Comparison of ENCODE assay signal across 9 cellular contexts in genomic region chr4:41257901-41258300, GRCh38. TPM values are rescaled to one million over a fixed set of nuclear protein-coding genes. Genes with fewer than 3 reads are reported as not detected.
DNase-seq lines count a peak whose midpoint lies in the region; ATAC-seq, FAIRE-seq and TF ChIP-seq lines count a peak whose summit lies in the region.
"Had no signal": no experiment of that assay in that cellular context is flagged by ENCODE, and none has a peak within 500 bp of the region (broad histone marks: within the 10 kb centered on the region; RNA-seq: fewer than 3 reads in every experiment).

No MANE protein-coding gene starts in this region.

- TF ChIP-seq EP300 in A549 (IDR thresholded peaks at IDR 0.05), result no peak

- peak overlapping the region; percentile 99 for H3K4me3 ChIP-seq in A549
- peak overlapping the region; percentile 91 for H3K4me3 ChIP-seq in mesodermal cell (ENCODE audit: extremely low read depth, insufficient read depth, low read length, poor library complexity, severe bottlenecking)
- H3K4me3 ChIP-seq in mucosa of descending colon, result no peak overlapping the region

- WGBS in A549 (ENCODE audit: missing lambda C conversion rate), result 3% methylated on average over 10 of the region's 11 CpGs
- 0 to 15% methylated on average over 2 to 5 of the region's 11 CpGs for WGBS in mesodermal cell (ENCODE audit: insufficient coverage in 2 of 2), 2 experiments

- H3K27ac Mint-ChIP-seq in MCF 10A (ENCODE audit: low read depth, unreplicated experiment), result no peak overlapping the region

- no peaks in the 10 kb centered on the region for H3K36me3 Mint-ChIP-seq in MCF 10A (ENCODE audit: insufficient read depth, unreplicated experiment)

- POLR2A ChIA-PET in A549 (lab: Yijun Ruan, JAX), result interaction anchor here (4.4 to 4.7 kb wide), 2 partner anchors 11 to 43 kb away, joined by 23 to 72 read pairs; partner anchors contain the start of gene APBB2
- POLR2A ChIA-PET in MCF 10A (lab: Yijun Ruan, JAX), result interaction anchor here (1.5 kb wide), 1 partner anchor 12 kb away, joined by 6 read pairs; no protein-coding TSS in a partner anchor

- TF ChIP-seq CTCF in A549 (IDR thresholded peaks at IDR 0.05) (no peak), MCF 10A (IDR thresholded peaks at IDR 0.05; ENCODE audit: unreplicated experiment) (no peak), mucosa of descending colon (IDR thresholded peaks at IDR 0.05) (no peak)

- no peak for TF ChIP-seq RAD21 in A549 (conservative IDR thresholded peaks at IDR 0.05 in 1 of 2, IDR thresholded peaks at IDR 0.05 in 1 of 2)

- H3K36me3 ChIP-seq in mesodermal cell (ENCODE audit: control insufficient read depth, insufficient read depth, low read length) (peaks cover 38% of the 10 kb centered on the region), mucosa of descending colon (ENCODE audit: low read depth) (no peaks in the 10 kb centered on the region)

- TF ChIP-seq POLR2A in A549 (IDR thresholded peaks at IDR 0.05; ENCODE audit: low read length), result no peak

- BruUV-seq in MCF 10A (replicated peaks; lab: Mats Ljungman, UMichigan), result no TSS peak

- ATAC-seq in A549 (no peak), GM18511 (IDR thresholded peaks at IDR 0.05; ENCODE audit: unreplicated experiment) (peak; percentile 4), mucosa of descending colon (no peak)

- H3K9me3 Mint-ChIP-seq in MCF 10A (ENCODE audit: unreplicated experiment), result no peaks in the 10 kb centered on the region

- H3K9me3 ChIP-seq in A549, result no peaks in the 10 kb centered on the region
- no peaks in the 10 kb centered on the region for H3K9me3 ChIP-seq in mesodermal cell (ENCODE audit: control insufficient read depth, low read length)
- H3K9me3 ChIP-seq in mucosa of descending colon, result no peaks in the 10 kb centered on the region

- peaks cover 12% of the 10 kb centered on the region for H3K27me3 Mint-ChIP-seq in MCF 10A (ENCODE audit: insufficient read depth, unreplicated experiment)

- peak overlapping the region; percentile 92 for H3K4me2 ChIP-seq in A549

- peak overlapping the region; percentile 61 for H3K4me3 Mint-ChIP-seq in MCF 10A (ENCODE audit: unreplicated experiment)

- intact Hi-C loops in MCF 10A (cut with micrococcal nuclease), result loop anchor here (5.0 to 10.0 kb wide), 2 partner anchors 523 to 629 kb away; no protein-coding TSS in a partner anchor
- intact Hi-C loops in mucosa of descending colon (cut with DNase I, micrococcal nuclease), result no loop called here

- H3K27ac ChIP-seq in A549 (peak overlapping the region; percentile 99), mesodermal cell (ENCODE audit: low read depth, low read length, severe bottlenecking) (no peak overlapping the region)

- DNase-seq in A549 (ENCODE audit: low read depth in 1 of 2, low spot score in 1 of 2) (no peak), MCF 10A (ENCODE audit: unreplicated experiment) (no peak), HuH-7 (ENCODE audit: low spot score) (no peak), amygdala (lab: John Stamatoyannopoulos, UW) (no peak), mucosa of descending colon (no peak)
- no peak for DNase-seq in NK-92 treated with Interleukin-12 subunit alpha and Interleukin-12 subunit beta, amount 100 ng/mL, for 24 hours (lab: John Stamatoyannopoulos, UW)
- DNase-seq: MV-4-11 had no signal

- peaks cover 6% of the 10 kb centered on the region for H3K4me1 Mint-ChIP-seq in MCF 10A (ENCODE audit: insufficient read depth, unreplicated experiment)

- FAIRE-seq in A549 (lab: Jason Lieb, UNC), result no peak

- H3K4me1 ChIP-seq in A549, result peaks cover 33% of the 10 kb centered on the region
- H3K4me1 ChIP-seq in mesodermal cell (ENCODE audit: control insufficient read depth, insufficient read depth, low read length, poor library complexity, severe bottlenecking), result no peaks in the 10 kb centered on the region
- peaks cover 15% of the 10 kb centered on the region for H3K4me1 ChIP-seq in mucosa of descending colon (ENCODE audit: low read depth)

- CTCF ChIA-PET in A549 (lab: Yijun Ruan, JAX), result interaction anchor here (1.2 to 1.7 kb wide), 4 partner anchors 10 to 403 kb away, joined by 4 to 6 read pairs (median 4); no protein-coding TSS in a partner anchor
- CTCF ChIA-PET in MCF 10A (lab: Yijun Ruan, JAX), result interaction anchor here (0.5 to 1.7 kb wide), 3 partner anchors 13 to 27 kb away, joined by 3 to 7 read pairs (median 4); no protein-coding TSS in a partner anchor

TF ChIP-seq in A549, 52 proteins besides CTCF, POLR2A, EP300 and RAD21:
- TF ChIP-seq CHD4 (IDR thresholded peaks at IDR 0.05; ENCODE audit: borderline replicate concordance) (no peak), PHF8 (IDR thresholded peaks at IDR 0.05; ENCODE audit: borderline replicate concordance, low read depth) (no peak), HEYL (CRISPR knock-in tag; IDR thresholded peaks at IDR 0.05) (no peak), HOXB13 (CRISPR knock-in tag; IDR thresholded peaks at IDR 0.05; ENCODE audit: low read depth) (no peak), USF2 (IDR thresholded peaks at IDR 0.05) (no peak), FOSB (CRISPR knock-in tag; IDR thresholded peaks at IDR 0.05) (no peak), SREBF2 (IDR thresholded peaks at IDR 0.05) (no peak), MAFK (IDR thresholded peaks at IDR 0.05; ENCODE audit: partially characterized antibody) (no peak), RNF2 (IDR thresholded peaks at IDR 0.05; ENCODE audit: borderline replicate concordance, low read depth) (no peak), KDM1A (IDR thresholded peaks at IDR 0.05; ENCODE audit: low read depth) (no peak), HMGXB4 (CRISPR knock-in tag; IDR thresholded peaks at IDR 0.05; ENCODE audit: borderline replicate concordance) (no peak), POLR2AphosphoS2 (conservative IDR thresholded peaks at IDR 0.05; ENCODE audit: low read length) (no peak), ATOH8 (CRISPR knock-in tag; IDR thresholded peaks at IDR 0.05; ENCODE audit: low read depth) (no peak), ESRRA (IDR thresholded peaks at IDR 0.05; ENCODE audit: borderline replicate concordance, low read length) (no peak), TFCP2L1 (CRISPR knock-in tag; IDR thresholded peaks at IDR 0.05) (no peak)

RNA-seq across cellular contexts. Expression of gene UCHL1, which starts 1.2 kb away (rescaled TPM):
- polyA plus RNA-seq in A549 (2011; rRNA removed) (1,819 and 1,981 TPM in 2 replicates), A549 (2017; fragmentation: RNase III; extraction: RNeasy Plus Mini Kit Qiagen cat#74134 plus additional on column Dnase treatment) (953 to 989 TPM (median 980 TPM) in 3 replicates)
- 1,534 and 1,760 TPM in 2 replicates for polyA plus RNA-seq in A549 (2012; cell fraction: cytosol; rRNA removed)
- 2,660 and 5,319 TPM in 2 replicates for polyA plus RNA-seq in A549 (2012; cell fraction: nucleus; rRNA removed)
- 406 and 486 TPM in 2 replicates for polyA minus RNA-seq in A549 (2011; rRNA and poly(A)+ RNA removed)
- total RNA-seq in MCF 10A (2022) (1.3 and 1.4 TPM in 2 replicates), mucosa of descending colon (10 to 100 TPM in 2 of 3 donors, 1 to 10 TPM in 1; 4.1 to 76.0 (median 11.1) TPM)
- 312 TPM for polyA plus RNA-seq in mesodermal cell (2013, experiment 1 of 2)
- polyA plus RNA-seq in mesodermal cell (2013, experiment 2 of 2), result 262 TPM

RNA-seq across cellular contexts. Expression of gene APBB2, which starts 43.6 kb away (rescaled TPM):
- polyA plus RNA-seq in A549 (2011; rRNA removed), result 31.3 and 31.9 TPM in 2 replicates
- polyA plus RNA-seq in A549 (2012; cell fraction: cytosol; rRNA removed), result 12.3 and 12.9 TPM in 2 replicates
- 12.0 and 15.6 TPM in 2 replicates for polyA plus RNA-seq in A549 (2012; cell fraction: nucleus; rRNA removed)
- 8.3 to 9.9 TPM (median 9.6 TPM) in 3 replicates for polyA plus RNA-seq in A549 (2017; fragmentation: RNase III; extraction: RNeasy Plus Mini Kit Qiagen cat#74134 plus additional on column Dnase treatment)
- 54.3 and 57.4 TPM in 2 replicates for polyA minus RNA-seq in A549 (2011; rRNA and poly(A)+ RNA removed)
- total RNA-seq in MCF 10A (2022), result 159 and 201 TPM in 2 replicates
- polyA plus RNA-seq in mesodermal cell (2013, experiment 1 of 2), result 28.5 TPM
- 27.2 TPM for polyA plus RNA-seq in mesodermal cell (2013, experiment 2 of 2)
- 10 to 100 TPM; 26.3 to 68.3 (median 29.6) TPM for total RNA-seq in mucosa of descending colon
